Comparison of ENCODE assay signal across 40 cellular contexts in the genomic region with DNA sequence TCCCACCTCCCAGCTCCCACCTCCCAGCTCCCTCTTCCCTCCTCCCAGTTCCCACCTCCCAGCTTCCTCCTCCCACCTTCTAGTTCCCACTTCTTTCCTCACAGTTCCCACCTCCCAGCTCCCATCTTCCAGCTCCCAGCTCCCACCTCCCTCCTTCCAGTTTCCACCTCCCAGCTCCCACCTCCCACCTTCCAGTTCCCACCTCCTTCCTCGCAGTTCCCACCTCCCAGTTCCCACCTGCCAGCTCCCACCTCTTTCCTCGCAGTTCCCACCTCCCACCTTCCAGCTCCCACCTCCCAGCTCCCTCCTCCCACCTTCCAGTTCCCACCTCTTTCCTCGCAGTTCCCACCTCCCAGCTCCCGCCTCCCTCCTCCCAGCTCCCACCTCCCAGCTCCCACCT.
"Had no signal": no experiment of that assay in that cellular context is flagged by ENCODE, and none has a peak within 500 bp of the region (broad histone marks: within the 10 kb centered on the region; RNA-seq: fewer than 3 reads in every experiment).

No MANE protein-coding gene starts in this region.

- H3K4me1 Mint-ChIP-seq: brain had no signal

- H3K4me3 ChIP-seq: adrenal gland, Peyer's patch, SJSA1 had no signal

- H3K27me3 ChIP-seq: adrenal gland, Peyer's patch, SJSA1 had no signal

- ATAC-seq: activated naive CD4-positive, alpha-beta T cell treated with anti-CD3 and anti-CD28 coated beads, Interleukin-2, amount 50 U/mL, for 72 hours; activated T-cell treated with anti-CD3 and anti-CD28 coated beads, Interleukin-2, amount 50 U/mL, for 4 hours; PC-3; T-cell; T-helper 17 cell had no signal

- H3K27me3 Mint-ChIP-seq: activated B cell treated with CpG ODN at 0.5 μM for 24 hours; activated CD4-positive, alpha-beta memory T cell treated with anti-CD3 and anti-CD28 coated beads for 36 hours; brain; T-cell; T-helper 17 cell had no signal

- H3K27ac ChIP-seq: adrenal gland, Peyer's patch, SJSA1, VCaP had no signal

- H3K4me2 ChIP-seq: SK-N-SH had no signal

- H3K4me3 Mint-ChIP-seq: activated B cell treated with CpG ODN at 0.5 μM for 24 hours; activated CD4-positive, alpha-beta memory T cell treated with anti-CD3 and anti-CD28 coated beads for 36 hours; activated naive CD4-positive, alpha-beta T cell treated with anti-CD3 and anti-CD28 coated beads for 36 hours; activated T-cell treated with anti-CD3 and anti-CD28 coated beads, Interleukin-2, amount 50 U/mL, for 4 hours; activated T-helper 1 cell treated with anti-CD3 and anti-CD28 coated beads, Interleukin-12 subunit alpha, Interleukin-12 subunit beta, Interleukin-2, Interleukin-4 antibody, amounts not matched to agents 30 ng/mL and 10 ng/mL and 1 ng/mL, durations not matched to agents 14 hours and 24 hours and 36 hours; brain; T-cell; T-helper 17 cell had no signal

- H3K9me2 ChIP-seq: SK-N-SH had no signal

- H3K9ac ChIP-seq: SK-N-SH had no signal

- DNase-seq: activated B cell treated with CpG ODN at 0.5 μM for 24 hours; activated CD4-positive, alpha-beta memory T cell treated with anti-CD3 and anti-CD28 coated beads for 36 hours; activated CD4-positive, alpha-beta T cell treated with anti-CD3 and anti-CD28 coated beads for 4 hours; activated CD4-positive, alpha-beta T cell treated with anti-CD3 and anti-CD28 coated beads, Interleukin-2, amount 50 U/mL, for 1 hour; activated CD4-positive, CD25-positive, alpha-beta regulatory T cell treated with anti-CD3 and anti-CD28 coated beads, Interleukin-2, amount 50 U/mL, for 72 hours; activated CD8-positive, alpha-beta memory T cell treated with anti-CD3 and anti-CD28 coated beads, Interleukin-2, amount 50 U/mL, for 4 hours; activated gamma-delta T cell treated with Interleukin-2 at 50 U/mL for 16 hours; activated naive CD4-positive, alpha-beta T cell treated with anti-CD3 and anti-CD28 coated beads for 36 hours; activated T-cell treated with anti-CD3 and anti-CD28 coated beads for 4 hours; activated T-cell treated with anti-CD3 and anti-CD28 coated beads, Interleukin-2, amount 50 U/mL, for 4 hours; adrenal gland; anterior cingulate cortex; caudate nucleus; cerebellar nuclear complex; Kasumi-1; MM.1S; MV-4-11; NCI-H1092; NCI-H1436 treated with DMSO at 0.1 percent for 48 hours; NCI-H187; NCI-H2029 treated with DMSO at 0.1 percent for 48 hours; NCI-H2107; NCI-H2171; NCI-H510A; NCI-H526; NCI-H748 treated with DMSO at 0.1 percent for 48 hours; NK-92 treated with Interleukin-12 subunit alpha and Interleukin-12 subunit beta, amount 100 ng/mL, for 24 hours; PC-3; Peyer's patch; RPMI8226; SHP77 treated with DMSO at 0.1 percent for 48 hours; SK-N-SH; T-cell; T-helper 17 cell had no signal

- FAIRE-seq: bronchial epithelial cell had no signal

- H3K9me3 ChIP-seq: adrenal gland, Peyer's patch, SJSA1, SK-N-SH had no signal

- H3K9me3 Mint-ChIP-seq: activated B cell treated with CpG ODN at 0.5 μM for 24 hours; activated CD4-positive, alpha-beta memory T cell treated with anti-CD3 and anti-CD28 coated beads for 36 hours; activated naive CD4-positive, alpha-beta T cell treated with anti-CD3 and anti-CD28 coated beads for 36 hours; activated naive CD4-positive, alpha-beta T cell treated with anti-CD3 and anti-CD28 coated beads, Interleukin-2, amount 50 U/mL, for 72 hours; activated T-cell treated with anti-CD3 and anti-CD28 coated beads, Interleukin-2, amount 50 U/mL, for 4 hours; activated T-helper 1 cell treated with anti-CD3 and anti-CD28 coated beads, Interleukin-12 subunit alpha, Interleukin-12 subunit beta, Interleukin-2, Interleukin-4 antibody, amounts not matched to agents 30 ng/mL and 10 ng/mL and 1 ng/mL, durations not matched to agents 14 hours and 24 hours and 36 hours; T-cell had no signal

- H3K27ac Mint-ChIP-seq: activated B cell treated with CpG ODN at 0.5 μM for 24 hours; activated CD4-positive, alpha-beta memory T cell treated with anti-CD3 and anti-CD28 coated beads for 36 hours; activated naive CD4-positive, alpha-beta T cell treated with anti-CD3 and anti-CD28 coated beads for 36 hours; activated naive CD4-positive, alpha-beta T cell treated with anti-CD3 and anti-CD28 coated beads, Interleukin-2, amount 50 U/mL, for 72 hours; activated T-helper 1 cell treated with anti-CD3 and anti-CD28 coated beads, Interleukin-12 subunit alpha, Interleukin-12 subunit beta, Interleukin-2, Interleukin-4 antibody, amounts not matched to agents 30 ng/mL and 10 ng/mL and 1 ng/mL, durations not matched to agents 14 hours and 24 hours and 36 hours; T-cell; T-helper 17 cell had no signal
